ENCODE assay signal across 7 cellular contexts in genomic region chrX:135436456-135436855, GRCh38. TPM values are rescaled to one million over a fixed set of nuclear protein-coding genes. Genes with fewer than 3 reads are reported as not detected.
"Had no signal": no experiment of that assay in that cellular context is flagged by ENCODE, and none has a peak within 500 bp of the region (broad histone marks: within the 10 kb centered on the region; RNA-seq: fewer than 3 reads in every experiment).

No MANE protein-coding gene starts in this region.

- H3K4me3 Mint-ChIP-seq: GM23338, HFFc6, IgD-negative memory B cell had no signal

- ATAC-seq: GM23338, HCT116, HepG2 had no signal

- H3K9me3 Mint-ChIP-seq: GM23338 had no signal

- H3K4me1 Mint-ChIP-seq: GM23338, IgD-negative memory B cell had no signal

- H3K36me3 ChIP-seq: HAP-1 had no signal

- H3K4me3 ChIP-seq: GM23338, HAP-1 had no signal

- DNase-seq: HFFc6, KG1 had no signal

- H3K27ac Mint-ChIP-seq: GM23338, HFFc6, IgD-negative memory B cell had no signal

RNA-seq across cellular contexts. Expression of gene SMIM10L2A, which starts 14.7 kb away (rescaled TPM):
- total RNA-seq: HepG2, HFFc6 had no signal
